Comparison of ENCODE assay signal across 1 cellular context in genomic region chr5:178477224-178478201, GRCh38.
TF ChIP-seq lines count a peak whose summit lies in the region.

No MANE protein-coding gene starts in this region.

TF ChIP-seq in SK-N-SH treated with all-trans-retinoic acid at 6 μM for 48 hours, 23 proteins besides CTCF, POLR2A, EP300 and RAD21 (continued from another document):
- TF ChIP-seq CSDC2 (CRISPR knock-in tag; IDR thresholded peaks at IDR 0.05) (no peak), ZC3H10 (CRISPR knock-in tag; IDR thresholded peaks at IDR 0.05) (no peak)
TF ChIP-seq in SK-N-SH treated with all-trans-retinoic acid at 6 μM for 48 hours: peak in this region for 0.
